ENCODE assay signal across 34 cellular contexts in the genomic region with DNA sequence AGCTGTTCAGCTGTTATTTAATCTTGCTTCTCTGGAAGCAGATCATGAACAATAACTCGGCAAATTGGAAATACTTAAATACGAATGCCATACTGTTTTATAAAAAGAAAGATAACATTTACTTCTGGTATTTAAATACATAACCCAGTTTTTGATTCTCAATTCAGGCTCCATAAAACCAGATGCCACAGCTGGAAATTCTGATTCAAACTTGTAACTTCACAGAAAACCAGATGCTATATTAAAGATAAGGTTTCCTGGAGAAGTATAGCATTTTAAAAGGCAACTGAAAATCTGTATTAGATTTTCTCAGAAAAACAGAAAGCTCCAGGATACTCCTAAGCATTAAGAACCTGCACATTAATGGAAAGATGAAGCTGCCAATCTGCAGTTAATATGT.
"Had no signal": no experiment of that assay in that cellular context is flagged by ENCODE, and none has a peak within 500 bp of the region (broad histone marks: within the 10 kb centered on the region; RNA-seq: fewer than 3 reads in every experiment).

No MANE protein-coding gene starts in this region.

- DNase-seq: activated CD4-positive, alpha-beta memory T cell treated with anti-CD3 and anti-CD28 coated beads for 36 hours; activated CD4-positive, alpha-beta T cell treated with anti-CD3 and anti-CD28 coated beads for 36 hours; activated CD4-positive, alpha-beta T cell treated with anti-CD3 and anti-CD28 coated beads, Interleukin-2, amount 50 U/mL, for 1 hour; activated CD8-positive, alpha-beta memory T cell treated with anti-CD3 and anti-CD28 coated beads, Interleukin-2, amount 50 U/mL, for 4 hours; activated effector memory CD4-positive, alpha-beta T cell treated with Interleukin-2 at 50 U/mL for 16 hours; activated naive CD4-positive, alpha-beta T cell treated with anti-CD3 and anti-CD28 coated beads, Interleukin-2, amount 10 ng/mL, durations not matched to agents 7 days and 5 days; activated naive CD8-positive, alpha-beta T cell treated with anti-CD3 and anti-CD28 coated beads, Interleukin-2, amount 50 U/mL, for 24 hours; activated T-cell treated with anti-CD3 and anti-CD28 coated beads for 4 hours; activated T-cell treated with anti-CD3 and anti-CD28 coated beads, Interleukin-2, amount 50 U/mL, for 4 hours; anterior cingulate cortex; caudate nucleus; cerebellar nuclear complex; Kasumi-1; KG1; MG63; NCI-H1048; NCI-H1105 treated with DMSO at 0.1 percent for 48 hours; NCI-H1436; NCI-H1694 treated with DMSO at 0.1 percent for 48 hours; NCI-H2029; NCI-H345; NCI-H524 treated with DMSO at 0.1 percent for 48 hours; NK-92 treated with Interleukin-12 subunit alpha and Interleukin-12 subunit beta, amount 100 ng/mL, for 24 hours; PC-9; Right ventricle myocardium superior had no signal

- H3K27ac Mint-ChIP-seq: activated CD4-positive, alpha-beta memory T cell treated with anti-CD3 and anti-CD28 coated beads for 36 hours; activated CD4-positive, alpha-beta T cell treated with anti-CD3 and anti-CD28 coated beads for 36 hours; activated naive CD4-positive, alpha-beta T cell treated with anti-CD3 and anti-CD28 coated beads, Interleukin-2, amount 10 ng/mL, durations not matched to agents 7 days and 5 days; activated naive CD8-positive, alpha-beta T cell; activated naive CD8-positive, alpha-beta T cell treated with anti-CD3 and anti-CD28 coated beads, Interleukin-2, amount 50 U/mL, for 24 hours; activated T-helper 1 cell treated with anti-CD3 and anti-CD28 coated beads, Interleukin-12 subunit alpha, Interleukin-12 subunit beta, Interleukin-2, Interleukin-4 antibody, amounts not matched to agents 30 ng/mL and 10 ng/mL and 1 ng/mL, durations not matched to agents 14 hours and 24 hours and 36 hours; brain; T-helper 1 cell treated with Interleukin-12 subunit alpha and Interleukin-12 subunit beta and Interleukin-4 antibody, amounts not matched to agents 30 μg/mL and 1 μg/mL, for 36 hours; T-helper 2 cell treated with Interferon-gamma antibody and Interleukin-4, amounts not matched to agents 5 μg/mL and 100 μg/mL, for 36 hours; WTC11 had no signal

- H3K27me3 ChIP-seq: MG63 had no signal

- H3K4me3 Mint-ChIP-seq: activated CD4-positive, alpha-beta memory T cell treated with anti-CD3 and anti-CD28 coated beads for 36 hours; activated naive CD4-positive, alpha-beta T cell treated with anti-CD3 and anti-CD28 coated beads, Interleukin-2, amount 10 ng/mL, durations not matched to agents 7 days and 5 days; activated T-cell treated with anti-CD3 and anti-CD28 coated beads, Interleukin-2, amount 50 U/mL, for 4 hours; activated T-helper 1 cell treated with anti-CD3 and anti-CD28 coated beads, Interleukin-12 subunit alpha, Interleukin-12 subunit beta, Interleukin-2, Interleukin-4 antibody, amounts not matched to agents 30 ng/mL and 10 ng/mL and 1 ng/mL, durations not matched to agents 14 hours and 24 hours and 36 hours; brain; T-helper 1 cell treated with Interleukin-12 subunit alpha and Interleukin-12 subunit beta and Interleukin-4 antibody, amounts not matched to agents 30 μg/mL and 1 μg/mL, for 36 hours; T-helper 2 cell treated with Interferon-gamma antibody and Interleukin-4, amounts not matched to agents 5 μg/mL and 100 μg/mL, for 36 hours; WTC11 had no signal

- FAIRE-seq: bronchial epithelial cell, RCC 7860 had no signal

- H3K27me3 Mint-ChIP-seq: activated CD4-positive, alpha-beta memory T cell treated with anti-CD3 and anti-CD28 coated beads for 36 hours; activated CD4-positive, alpha-beta T cell treated with anti-CD3 and anti-CD28 coated beads for 36 hours; activated naive CD4-positive, alpha-beta T cell treated with anti-CD3 and anti-CD28 coated beads, Interleukin-2, amount 10 ng/mL, durations not matched to agents 7 days and 5 days; activated naive CD8-positive, alpha-beta T cell; activated naive CD8-positive, alpha-beta T cell treated with anti-CD3 and anti-CD28 coated beads, Interleukin-2, amount 50 U/mL, for 24 hours; brain had no signal

- H3K9me3 ChIP-seq: MG63 had no signal

- ATAC-seq: activated CD4-positive, alpha-beta T cell treated with anti-CD3 and anti-CD28 coated beads for 36 hours; activated CD4-positive, CD25-positive, alpha-beta regulatory T cell treated with anti-CD3 and anti-CD28 coated beads, Interleukin-2, amount 50 U/mL, for 24 hours; activated naive CD8-positive, alpha-beta T cell treated with anti-CD3 and anti-CD28 coated beads, Interleukin-2, amount 50 U/mL, for 24 hours; activated T-cell treated with anti-CD3 and anti-CD28 coated beads, Interleukin-2, amount 50 U/mL, for 4 hours; WTC11 had no signal

- H3K4me3 ChIP-seq: MG63, PC-9 had no signal

- H3K36me3 Mint-ChIP-seq: activated naive CD4-positive, alpha-beta T cell treated with anti-CD3 and anti-CD28 coated beads, Interleukin-2, amount 10 ng/mL, durations not matched to agents 7 days and 5 days; WTC11 had no signal

- H3K9me3 Mint-ChIP-seq: activated CD4-positive, alpha-beta memory T cell treated with anti-CD3 and anti-CD28 coated beads for 36 hours; activated naive CD4-positive, alpha-beta T cell treated with anti-CD3 and anti-CD28 coated beads, Interleukin-2, amount 10 ng/mL, durations not matched to agents 7 days and 5 days; activated naive CD8-positive, alpha-beta T cell treated with anti-CD3 and anti-CD28 coated beads, Interleukin-2, amount 50 U/mL, for 24 hours; activated T-cell treated with anti-CD3 and anti-CD28 coated beads, Interleukin-2, amount 50 U/mL, for 4 hours; activated T-helper 1 cell treated with anti-CD3 and anti-CD28 coated beads, Interleukin-12 subunit alpha, Interleukin-12 subunit beta, Interleukin-2, Interleukin-4 antibody, amounts not matched to agents 30 ng/mL and 10 ng/mL and 1 ng/mL, durations not matched to agents 14 hours and 24 hours and 36 hours; brain; T-helper 1 cell treated with Interleukin-12 subunit alpha and Interleukin-12 subunit beta and Interleukin-4 antibody, amounts not matched to agents 30 μg/mL and 1 μg/mL, for 36 hours; T-helper 2 cell treated with Interferon-gamma antibody and Interleukin-4, amounts not matched to agents 5 μg/mL and 100 μg/mL, for 36 hours; WTC11 had no signal
